Comparison of ENCODE assay signal across 12 cellular contexts in the genomic region with DNA sequence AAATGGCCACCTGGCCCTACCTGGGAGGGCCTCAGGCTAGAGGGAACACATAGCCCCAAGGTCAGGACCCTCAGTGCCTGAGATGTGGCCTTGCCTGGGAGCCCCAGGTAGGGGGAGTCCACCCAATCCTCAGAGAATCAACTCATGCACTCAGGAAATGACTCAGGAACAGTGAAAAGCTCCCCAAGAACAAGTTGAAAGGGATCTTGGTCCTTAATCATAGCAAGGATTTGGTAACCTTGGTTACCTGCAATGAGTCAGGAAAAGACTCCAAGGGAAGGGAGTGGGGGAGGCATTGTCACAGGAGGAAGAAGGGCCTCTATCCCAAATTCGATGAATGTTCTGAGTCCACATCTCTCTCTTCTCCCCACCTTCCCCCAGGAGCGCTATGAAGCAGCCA. TPM values are rescaled to one million over a fixed set of nuclear protein-coding genes. Genes with fewer than 3 reads are reported as not detected.
DNase-seq lines count a peak whose midpoint lies in the region; ATAC-seq, FAIRE-seq and TF ChIP-seq lines count a peak whose summit lies in the region.
"Had no signal": no experiment of that assay in that cellular context is flagged by ENCODE, and none has a peak within 500 bp of the region (broad histone marks: within the 10 kb centered on the region; RNA-seq: fewer than 3 reads in every experiment).

No MANE protein-coding gene starts in this region.

- peak overlapping the region; percentile 52 for H3K4me3 Mint-ChIP-seq in astrocyte (ENCODE audit: unreplicated experiment)
- H3K4me3 Mint-ChIP-seq: CD4-positive, alpha-beta memory T cell had no signal

- peak overlapping the region; percentile 75 for H3K4me2 ChIP-seq in astrocyte (ENCODE audit: low read length)

- H3K27ac Mint-ChIP-seq in astrocyte (ENCODE audit: unreplicated experiment) = peak overlapping the region; percentile 91

- H3K4me3 ChIP-seq in right atrium auricular region = no peak overlapping the region
- peak overlapping the region; percentile 32 for H3K4me3 ChIP-seq in astrocyte (ENCODE audit: insufficient read depth, low read depth, low read length)
- no peak overlapping the region for H3K4me3 ChIP-seq in kidney epithelial cell (ENCODE audit: low read depth, low read length)
- H3K4me3 ChIP-seq in BE2C (ENCODE audit: low read depth, low read length) = no peak overlapping the region
- no peak overlapping the region for H3K4me3 ChIP-seq in H7 (ENCODE audit: insufficient read depth, low read depth, low read length)

- peaks cover 90% of the 10 kb centered on the region for H3K79me2 ChIP-seq in astrocyte (ENCODE audit: insufficient read depth, low read length)

- FAIRE-seq in astrocyte (lab: Jason Lieb, UNC) = peak; percentile 85
- FAIRE-seq: TTC549 had no signal

- H3K27me3 ChIP-seq in right atrium auricular region (no peaks in the 10 kb centered on the region), astrocyte (ENCODE audit: insufficient read depth, low read length) (no peaks in the 10 kb centered on the region), kidney epithelial cell (ENCODE audit: control insufficient read depth, insufficient read depth, low read length) (no peaks in the 10 kb centered on the region), BE2C (no peaks in the 10 kb centered on the region), H7 (ENCODE audit: control insufficient read depth, insufficient read depth, low read length) (no peaks in the 10 kb centered on the region; the same call in 1 of the 2 replicates)

- no peaks in the 10 kb centered on the region for H3K9me3 ChIP-seq in right atrium auricular region
- H3K9me3 ChIP-seq in astrocyte (ENCODE audit: insufficient read depth, low read depth, low read length) = no peaks in the 10 kb centered on the region
- H3K9me3 ChIP-seq in BE2C = no peaks in the 10 kb centered on the region

- DNase-seq in right atrium auricular region (ENCODE audit: low spot score) = no peak
- DNase-seq in left cardiac atrium = no peak
- peak; percentile 85 for DNase-seq in astrocyte (ENCODE audit: low read depth)
- peak; percentile 75 for DNase-seq in kidney epithelial cell (ENCODE audit: low read depth)
- DNase-seq in KG1 (lab: John Stamatoyannopoulos, UW) = no peak
- no peak for DNase-seq in BE2C
- DNase-seq in cerebellum (ENCODE audit: low spot score) = no peak
- DNase-seq in H7 = no peak
- DNase-seq: activated naive CD4-positive, alpha-beta T cell; CD4-positive, alpha-beta memory T cell; MV-4-11 had no signal

- H3K4me1 Mint-ChIP-seq in astrocyte (ENCODE audit: low read depth, unreplicated experiment) = peaks cover 36% of the 10 kb centered on the region

- peaks cover 32% of the 10 kb centered on the region for H3K36me3 Mint-ChIP-seq in astrocyte (ENCODE audit: low read depth, unreplicated experiment)

- peaks cover 71% of the 10 kb centered on the region for H3K36me3 ChIP-seq in right atrium auricular region
- H3K36me3 ChIP-seq in astrocyte (ENCODE audit: insufficient read depth, low read length) = peaks cover 43% of the 10 kb centered on the region
- H3K36me3 ChIP-seq in kidney epithelial cell (ENCODE audit: control insufficient read depth, insufficient read depth, low read length) = peaks cover 5% of the 10 kb centered on the region
- peaks cover 24% of the 10 kb centered on the region for H3K36me3 ChIP-seq in BE2C
- peaks cover 18% of the 10 kb centered on the region for H3K36me3 ChIP-seq in H7 (replicated peaks; ENCODE audit: control insufficient read depth, insufficient read depth, low read length)

- H3K4me1 ChIP-seq in right atrium auricular region (peaks cover 0 to 98% of the 10 kb centered on the region in 2 donors), astrocyte (ENCODE audit: insufficient read depth, low read length) (peaks cover 42% of the 10 kb centered on the region), BE2C (no peaks in the 10 kb centered on the region)

- no peaks in the 10 kb centered on the region for H3K27me3 Mint-ChIP-seq in astrocyte (ENCODE audit: low read depth, unreplicated experiment)
- H3K27me3 Mint-ChIP-seq: CD4-positive, alpha-beta memory T cell had no signal

- ATAC-seq in left cardiac atrium = no peak

- H2AFZ ChIP-seq in astrocyte (ENCODE audit: low read depth, low read length) = no peak overlapping the region

- intact Hi-C loops in left cardiac atrium (cut with DNase I) = no loop called here

- no peaks in the 10 kb centered on the region for H3K9me3 Mint-ChIP-seq in astrocyte (ENCODE audit: unreplicated experiment)
- H3K9me3 Mint-ChIP-seq: CD4-positive, alpha-beta memory T cell had no signal

- TF ChIP-seq CTCF in right atrium auricular region (IDR thresholded peaks at IDR 0.05) (no peak), astrocyte (IDR thresholded peaks at IDR 0.05; ENCODE audit: insufficient read depth, low read depth, low read length) (no peak), kidney epithelial cell (IDR thresholded peaks at IDR 0.05; ENCODE audit: insufficient read depth, low read length, poor library complexity, severe bottlenecking) (no peak), BE2C (IDR thresholded peaks at IDR 0.05; ENCODE audit: low read depth, low read length) (no peak)

- H3K9ac ChIP-seq in astrocyte (ENCODE audit: low read length) = peak overlapping the region; percentile 77

- H3K27ac ChIP-seq in right atrium auricular region = peak overlapping the region; percentile 88 to 100
- H3K27ac ChIP-seq in astrocyte (ENCODE audit: low read depth, low read length) = peak overlapping the region; percentile 91

- H4K20me1 ChIP-seq in astrocyte (ENCODE audit: insufficient read depth, low read length) = peaks cover 93% of the 10 kb centered on the region

RNA-seq across cellular contexts. Expression of a gene that starts 17.0 kb away (rescaled TPM):
- total RNA-seq in right atrium auricular region (100 to 1,000 TPM; 353 to 356 TPM), left cardiac atrium (100 to 1,000 TPM; 251 to 270 TPM), astrocyte (259 and 271 TPM in 2 replicates), kidney epithelial cell (183 and 236 TPM in 2 replicates), cerebellum (47.5 TPM)
- 125 TPM for polyA plus RNA-seq in BE2C (2012; ENCODE audit: insufficient read depth, insufficient read length, low read depth)
- 146 TPM in 2 replicates for total RNA-seq in H7 (2014; rRNA removed; shearing (Covaris generic))

RNA-seq across cellular contexts. Expression of a gene that starts 23.7 kb away (rescaled TPM):
- 10 to 100 TPM; 62.0 to 81.6 TPM for total RNA-seq in right atrium auricular region
- total RNA-seq in left cardiac atrium = 10 to 100 TPM; 53.3 to 64.2 TPM
- 87.1 and 87.6 TPM in 2 replicates for total RNA-seq in astrocyte
- total RNA-seq in kidney epithelial cell = 105 TPM in 2 replicates
- polyA plus RNA-seq in BE2C (2012; ENCODE audit: insufficient read depth, insufficient read length, low read depth) = 102 TPM
- total RNA-seq in cerebellum = 33.7 TPM
- total RNA-seq in H7 (2014; rRNA removed; shearing (Covaris generic)) = 97.3 and 111 TPM in 2 replicates

RNA-seq across cellular contexts. Expression of a gene that starts 48.0 kb away (rescaled TPM):
- total RNA-seq in right atrium auricular region (1 to 10 TPM; 3.5 to 4.5 TPM), left cardiac atrium (1 to 10 TPM; 3.8 to 4.2 TPM), astrocyte (3.4 and 10.8 TPM in 2 replicates), kidney epithelial cell (1.2 TPM in 2 replicates), cerebellum (1.2 TPM)
- 0.12 TPM for polyA plus RNA-seq in BE2C (2012; ENCODE audit: insufficient read depth, insufficient read length, low read depth)
- 1.6 TPM in 2 replicates for total RNA-seq in H7 (2014; rRNA removed; shearing (Covaris generic))
- polyA plus RNA-seq: CD4-positive, alpha-beta memory T cell had no signal

RNA-seq across cellular contexts. Expression of a gene that starts 51.3 kb away (rescaled TPM):
- total RNA-seq in right atrium auricular region (10 to 100 TPM; 64.3 to 66.4 TPM), left cardiac atrium (10 to 100 TPM; 55.9 to 77.0 TPM), astrocyte (109 and 110 TPM in 2 replicates), kidney epithelial cell (101 and 105 TPM in 2 replicates), cerebellum (71.7 TPM)
- polyA plus RNA-seq in BE2C (2012; ENCODE audit: insufficient read depth, insufficient read length, low read depth) = 41.9 TPM
- total RNA-seq in H7 (2014; rRNA removed; shearing (Covaris generic)) = 82.7 and 90.7 TPM in 2 replicates

Comparison
In these comparisons a context has a peak if more than half of its experiments do, and no peak if none do; other contexts are left out.
1. DNase-seq: peak in astrocyte (single experiment) and kidney epithelial cell (single experiment); none in right atrium auricular region (single experiment), left cardiac atrium (single experiment), KG1 (single experiment), BE2C (single experiment), cerebellum (single experiment) and H7 (single experiment).